In genomic region chr14:92529895-92530294, GRCh38 we compare ENCODE assay signal across 1 cellular context.
TF ChIP-seq lines count a peak whose summit lies in the region.

No MANE protein-coding gene starts in this region.

TF ChIP-seq in IMR-90, 13 proteins besides CTCF, POLR2A, EP300 and RAD21:
- TF ChIP-seq MAFK (IDR thresholded peaks at IDR 0.05; ENCODE audit: low read depth, low read length) (no peak), RCOR1 (IDR thresholded peaks at IDR 0.05; ENCODE audit: insufficient replicate concordance, low read length) (no peak), NFE2L2 (IDR thresholded peaks at IDR 0.05; ENCODE audit: low read depth, low read length) (no peak), CHD1 (IDR thresholded peaks at IDR 0.05; ENCODE audit: low read depth, low read length) (no peak), MXI1 (IDR thresholded peaks at IDR 0.05; ENCODE audit: borderline replicate concordance, low read depth, low read length) (no peak), SMC3 (IDR thresholded peaks at IDR 0.05; ENCODE audit: low read depth, low read length) (no peak), BHLHE40 (IDR thresholded peaks at IDR 0.05; ENCODE audit: low read depth, low read length) (no peak), ELK1 (IDR thresholded peaks at IDR 0.05; ENCODE audit: borderline replicate concordance, low read depth, low read length) (no peak)
